Comparison of ENCODE assay signal across 21 cellular contexts in the genomic region with DNA sequence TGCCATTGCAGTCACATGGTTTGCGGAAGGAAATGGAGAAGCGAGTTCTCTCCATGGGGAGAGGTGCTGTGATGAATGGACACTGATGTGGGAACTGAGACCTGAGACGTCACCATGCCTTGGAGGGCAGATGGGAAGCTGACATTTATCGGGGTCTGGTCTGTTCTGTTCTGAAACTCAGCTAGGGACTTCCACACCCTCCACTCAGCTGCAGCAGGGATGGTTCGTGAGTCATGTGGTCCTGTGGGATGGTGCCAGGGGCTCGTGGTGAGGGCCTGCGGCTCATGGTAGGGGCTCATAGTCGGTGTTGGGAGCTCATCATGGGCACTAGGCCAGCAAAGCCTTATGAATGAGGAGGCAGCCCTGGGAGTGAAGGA. TPM values are rescaled to one million over a fixed set of nuclear protein-coding genes. Genes with fewer than 3 reads are reported as not detected.
DNase-seq lines count a peak whose midpoint lies in the region; ATAC-seq and TF ChIP-seq lines count a peak whose summit lies in the region.
"Had no signal": no experiment of that assay in that cellular context is flagged by ENCODE, and none has a peak within 500 bp of the region (broad histone marks: within the 10 kb centered on the region; RNA-seq: fewer than 3 reads in every experiment).

No MANE protein-coding gene starts in this region.

- H3K36me3 Mint-ChIP-seq in H9 (ENCODE audit: insufficient read depth in 1 of 3, low read depth in 3 of 3): peaks cover 0 to 6% (median 0%) of the 10 kb centered on the region in 3 experiments; a peak in 3 of 7 replicates
- peaks cover 25% of the 10 kb centered on the region for H3K36me3 Mint-ChIP-seq in brain

- H3K18ac ChIP-seq in H9 (ENCODE audit: insufficient read length, low read depth, low read length): no peak overlapping the region

- TF ChIP-seq CTCF in H9 (conservative IDR thresholded peaks at IDR 0.05) (no peak), brain (conservative IDR thresholded peaks at IDR 0.05) (no peak)

- H2BK5ac ChIP-seq in H9 (ENCODE audit: insufficient read length, low read length): no peak overlapping the region

- no peak for DNase-seq in H9
- DNase-seq in mesenteric fat pad (ENCODE audit: low spot score): peak; percentile 60
- DNase-seq in KBM-7: no peak
- DNase-seq in NCI-H2227 treated with DMSO at 0.1 percent for 48 hours (lab: John Stamatoyannopoulos, UW): no peak
- DNase-seq: activated CD8-positive, alpha-beta T cell treated with anti-CD3 and anti-CD28 coated beads, Interleukin-2, amount 10 ng/mL, durations not matched to agents 7 days and 5 days; activated naive CD4-positive, alpha-beta T cell treated with anti-CD3 and anti-CD28 coated beads for 36 hours; activated T-cell treated with anti-CD3 and anti-CD28 coated beads, Interleukin-2, amount 50 U/mL, for 4 hours; cortex of kidney; DMS 273 treated with DMSO at 0.1 percent for 48 hours; NCI-H2171; OCI-M1; SJCRH30; T-helper 2 cell; testis had no signal

- peaks cover 81 to 100% (median 100%) of the 10 kb centered on the region in 11 experiments for H4K20me1 ChIP-seq in BLaER1 treated with 17β-estradiol and CSF1 and Interleukin-3, amounts not matched to agents 10 nM and 100 nM
- H4K20me1 ChIP-seq in H9 (ENCODE audit: control insufficient read depth, insufficient read depth, insufficient read length): peaks cover 2% of the 10 kb centered on the region

- H3K27me3 Mint-ChIP-seq in H9 (ENCODE audit: low read depth): peaks cover 18% of the 10 kb centered on the region
- H3K27me3 Mint-ChIP-seq in brain: peaks cover 2% of the 10 kb centered on the region

- H3K23me2 ChIP-seq in H9 (ENCODE audit: insufficient read length, low read depth, low read length, poor library complexity, severe bottlenecking): no peaks in the 10 kb centered on the region

- H3K9me3 Mint-ChIP-seq in H9: no peaks in the 10 kb centered on the region
- H3K9me3 Mint-ChIP-seq in brain: no peaks in the 10 kb centered on the region
- H3K9me3 Mint-ChIP-seq: activated naive CD4-positive, alpha-beta T cell treated with anti-CD3 and anti-CD28 coated beads for 36 hours; activated T-cell treated with anti-CD3 and anti-CD28 coated beads, Interleukin-2, amount 50 U/mL, for 4 hours had no signal

- 0 out of 22 replicates have a peak overlapping the region, but pooled peaks of 1 of the 11 experiments have one; percentile 53 for H3K9ac ChIP-seq in BLaER1 treated with 17β-estradiol and CSF1 and Interleukin-3, amounts not matched to agents 10 nM and 100 nM
- no peak overlapping the region for H3K9ac ChIP-seq in H9 (ENCODE audit: extremely low read depth, insufficient read length, low read length)

- no peak overlapping the region for H3K4me3 ChIP-seq in BLaER1 treated with 17β-estradiol and CSF1 and Interleukin-3, amounts not matched to agents 10 nM and 100 nM
- H3K4me3 ChIP-seq: body of pancreas, SJCRH30, testis had no signal

- no peak overlapping the region for H4K8ac ChIP-seq in H9 (replicated peaks; ENCODE audit: insufficient read length, low read depth, low read length)

- H2AFZ ChIP-seq in H9 (ENCODE audit: low read length): no peak overlapping the region

- peak overlapping the region; percentile 3 for H4K5ac ChIP-seq in H9 (ENCODE audit: insufficient read length, low read depth, low read length)

- H3K79me1 ChIP-seq in H9 (ENCODE audit: insufficient read depth, low read depth, low read length, poor library complexity, severe bottlenecking): no peaks in the 10 kb centered on the region

- H3K56ac ChIP-seq in H9 (ENCODE audit: insufficient read length, low read depth, low read length): no peak overlapping the region

- no peak overlapping the region for H2AK5ac ChIP-seq in H9 (ENCODE audit: insufficient read length, low read length)

- peaks cover 37 to 84% (median 50%) of the 10 kb centered on the region in 10 experiments for H3K4me1 ChIP-seq in BLaER1 treated with 17β-estradiol and CSF1 and Interleukin-3, amounts not matched to agents 10 nM and 100 nM
- H3K4me1 ChIP-seq in H9 (ENCODE audit: insufficient read depth, low read length): peaks cover 4% of the 10 kb centered on the region; the same call in 1 of the 2 replicates
- H3K4me1 ChIP-seq: SJCRH30, testis had no signal

- no peaks in the 10 kb centered on the region; the same call in 1 of the 2 replicates for H3K79me2 ChIP-seq in H9 (ENCODE audit: insufficient read depth, low read length)

- H2BK20ac ChIP-seq in H9 (ENCODE audit: low read depth, low read length, poor library complexity, severe bottlenecking): no peak overlapping the region

- H3K27ac ChIP-seq in BLaER1 treated with 17β-estradiol and CSF1 and Interleukin-3, amounts not matched to agents 10 nM and 100 nM: no peak overlapping the region
- H3K27ac ChIP-seq in H9 (ENCODE audit: insufficient read length, low read depth, low read length): no peak overlapping the region
- H3K27ac ChIP-seq: body of pancreas, C4-2B, neutrophil, SJCRH30, testis had no signal

- no peak overlapping the region for H4K91ac ChIP-seq in H9 (ENCODE audit: insufficient read length, low read depth, low read length)

- H2BK120ac ChIP-seq in H9 (ENCODE audit: low read depth, low read length, poor library complexity, severe bottlenecking): no peak overlapping the region

- ATAC-seq in GM21723 (IDR thresholded peaks at IDR 0.05; ENCODE audit: unreplicated experiment) (no peak), HG02870 (IDR thresholded peaks at IDR 0.05; ENCODE audit: unreplicated experiment) (no peak)
- ATAC-seq: activated CD8-positive, alpha-beta T cell treated with anti-CD3 and anti-CD28 coated beads, Interleukin-2, amount 10 ng/mL, durations not matched to agents 7 days and 5 days; activated T-cell treated with anti-CD3 and anti-CD28 coated beads, Interleukin-2, amount 50 U/mL, for 4 hours; body of pancreas had no signal

- no CpG with 5 or more reads among the region's 8 CpGs for WGBS in H9 (ENCODE audit: extremely low coverage, insufficient read length, low lambda C conversion rate)

- peaks cover 0 to 62% (median 0%) of the 10 kb centered on the region in 11 experiments; a peak in 6 of 22 replicates for H3K36me3 ChIP-seq in BLaER1 treated with 17β-estradiol and CSF1 and Interleukin-3, amounts not matched to agents 10 nM and 100 nM
- H3K36me3 ChIP-seq: neutrophil, SJCRH30 had no signal

- H3K4me3 Mint-ChIP-seq in H9 (no peak overlapping the region), brain (peak overlapping the region in 3 of 5 experiments; percentile 5 to 60 (median 19))
- H3K4me3 Mint-ChIP-seq: activated CD8-positive, alpha-beta T cell treated with anti-CD3 and anti-CD28 coated beads, Interleukin-2, amount 10 ng/mL, durations not matched to agents 7 days and 5 days; activated naive CD4-positive, alpha-beta T cell treated with anti-CD3 and anti-CD28 coated beads for 36 hours; activated T-cell treated with anti-CD3 and anti-CD28 coated beads, Interleukin-2, amount 50 U/mL, for 4 hours had no signal

- no peak overlapping the region for H3K4ac ChIP-seq in H9 (ENCODE audit: low read depth, low read length)

- H3K27me3 ChIP-seq in BLaER1 treated with 17β-estradiol and CSF1 and Interleukin-3, amounts not matched to agents 10 nM and 100 nM: peaks cover 0 to 2% (median 0%) of the 10 kb centered on the region in 11 experiments; a peak in 2 of 22 replicates
- peaks cover 3% of the 10 kb centered on the region; the same call in 1 of the 2 replicates for H3K27me3 ChIP-seq in H9 (ENCODE audit: insufficient read depth, low read length)
- H3K27me3 ChIP-seq: body of pancreas, SJCRH30, testis had no signal

- no peak overlapping the region for H3K23ac ChIP-seq in H9 (ENCODE audit: insufficient read length, low read depth, low read length)

- no peak overlapping the region for H2BK12ac ChIP-seq in H9 (ENCODE audit: insufficient read length, low read depth, low read length)

- no peaks in the 10 kb centered on the region for H3K9me3 ChIP-seq in BLaER1 treated with 17β-estradiol and CSF1 and Interleukin-3, amounts not matched to agents 10 nM and 100 nM (replicated peaks in 1 of 11)
- H3K9me3 ChIP-seq in H9 (ENCODE audit: control insufficient read depth, low read depth, low read length): no peaks in the 10 kb centered on the region
- H3K9me3 ChIP-seq: body of pancreas, neutrophil, SJCRH30, testis had no signal

- in situ Hi-C loops in KBM-7 (cut with MboI; ENCODE audit: low pct_unique_long_range_greater_than_20kb, low sequenced_read_pairs): no loop called here

- H3K14ac ChIP-seq in H9 (ENCODE audit: insufficient read depth, low read length): no peak overlapping the region; the same call in 1 of the 2 replicates

- no peak overlapping the region for H3T11ph ChIP-seq in H9 (ENCODE audit: low read length)

- peak overlapping the region in 8 of 11 experiments; percentile 0 to 98 (median 35); a peak in 13 of 22 replicates for H3K4me2 ChIP-seq in BLaER1 treated with 17β-estradiol and CSF1 and Interleukin-3, amounts not matched to agents 10 nM and 100 nM
- H3K4me2 ChIP-seq in H9 (ENCODE audit: insufficient read depth, insufficient read length, low read length): no peak overlapping the region

- H3K27ac Mint-ChIP-seq in H9 (no peak overlapping the region; a peak in 2 of 7 replicates), brain (peak overlapping the region in 3 of 5 experiments; percentile 10 to 28 (median 20))
- H3K27ac Mint-ChIP-seq: activated CD8-positive, alpha-beta T cell treated with anti-CD3 and anti-CD28 coated beads, Interleukin-2, amount 10 ng/mL, durations not matched to agents 7 days and 5 days; activated naive CD4-positive, alpha-beta T cell treated with anti-CD3 and anti-CD28 coated beads for 36 hours had no signal

- no peak overlapping the region for H2BK15ac ChIP-seq in H9 (ENCODE audit: low read depth, low read length)

- H3K4me1 Mint-ChIP-seq in H9 (peaks cover 26 to 42% of the 10 kb centered on the region in 2 experiments), brain (peaks cover 74% of the 10 kb centered on the region)

RNA-seq across cellular contexts. Expression of a gene that starts 6.1 kb away (rescaled TPM):
- total RNA-seq in H9 (2021) (5.9 and 6.6 TPM in 2 replicates), mesenteric fat pad (32.9 TPM)
- polyA plus RNA-seq in brain (ENCODE audit: insufficient read depth, low read depth, low replicate concordance): 17.8 TPM

Comparison
In these comparisons a context has a peak if more than half of its experiments do, and no peak if none do; other contexts are left out.
1. H3K27ac Mint-ChIP-seq: peak in brain (3 of 5); none in H9 (0 of 3).
2. H3K4me3 Mint-ChIP-seq: peak in brain (3 of 5); none in H9 (0 of 2).